ENCODE assay signal across 9 cellular contexts in the genomic region with DNA sequence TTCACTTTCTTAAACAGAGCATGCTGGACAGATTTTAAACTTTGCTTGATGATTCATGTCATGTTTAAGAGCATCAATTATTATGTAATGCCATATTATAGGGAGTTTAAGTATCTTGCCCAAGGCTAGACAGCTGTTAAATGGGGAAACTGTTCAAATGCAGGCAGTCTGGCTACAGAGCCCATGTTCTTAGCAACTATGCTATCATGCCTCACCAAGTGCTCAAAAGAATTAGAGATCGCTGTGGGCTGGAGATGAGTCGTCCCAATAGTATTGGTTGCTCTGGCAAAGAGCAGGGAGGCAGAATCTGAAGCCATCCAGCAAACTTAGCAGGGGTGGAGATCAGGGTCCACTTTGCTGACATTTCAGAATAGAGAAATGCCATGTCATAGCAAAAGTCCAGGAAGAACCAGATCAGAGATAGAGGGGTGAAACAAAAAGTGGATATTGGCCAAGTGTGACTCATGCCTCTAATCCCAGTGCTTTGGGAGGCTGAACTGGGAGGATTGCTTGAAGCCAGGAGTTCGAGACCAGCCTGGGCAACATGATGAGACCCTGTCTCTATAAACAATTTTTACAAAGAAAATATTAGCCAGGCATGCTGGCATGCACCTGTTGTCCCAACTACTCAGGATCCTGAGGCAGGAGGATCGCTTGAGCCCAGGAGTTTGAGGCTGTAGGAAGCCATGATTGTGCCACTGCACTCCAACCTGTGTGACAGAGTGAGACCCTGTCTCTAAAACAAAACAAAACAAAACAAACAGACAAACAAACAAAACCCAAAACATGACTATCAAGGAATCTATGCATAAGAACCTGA. TPM values are rescaled to one million over a fixed set of nuclear protein-coding genes. Genes with fewer than 3 reads are reported as not detected.
A peak's percentile ranks its signal among the peaks of the same experiment; 100 is the strongest.
DNase-seq lines count a peak whose midpoint lies in the region; ATAC-seq and TF ChIP-seq lines count a peak whose summit lies in the region.
"Had no signal": no experiment of that assay in that cellular context is flagged by ENCODE, and none has a peak within 500 bp of the region (broad histone marks: within the 10 kb centered on the region; RNA-seq: fewer than 3 reads in every experiment).

No MANE protein-coding gene starts in this region.

- H3K4me3 ChIP-seq in ACC112 (ENCODE audit: low read depth, low read length) (no peak overlapping the region), esophagus muscularis mucosa (no peak overlapping the region), H7 (ENCODE audit: insufficient read depth, low read depth, low read length) (no peak overlapping the region)

- no peaks in the 10 kb centered on the region for H3K36me3 ChIP-seq in ACC112 (ENCODE audit: insufficient read depth, low read length)
- H3K36me3 ChIP-seq in esophagus muscularis mucosa: no peaks in the 10 kb centered on the region
- H3K36me3 ChIP-seq in H7 (replicated peaks; ENCODE audit: control insufficient read depth, insufficient read depth, low read length): no peaks in the 10 kb centered on the region

- WGBS in esophagus muscularis mucosa: 75% methylated on average over 4 of the region's 4 CpGs

- H3K9me3 ChIP-seq in esophagus muscularis mucosa: peaks cover 0 to 11% (median 6%) of the 10 kb centered on the region in 4 donors

- H3K4me1 ChIP-seq in ACC112 (ENCODE audit: control insufficient read depth, insufficient read depth, low read length, unreplicated experiment) (peaks cover 5% of the 10 kb centered on the region), esophagus muscularis mucosa (peaks cover 0 to 6% (median 0%) of the 10 kb centered on the region in 4 donors)

- no peak overlapping the region for H2AFZ ChIP-seq in ACC112 (ENCODE audit: low read length, unreplicated experiment)

- intact Hi-C loops in esophagus muscularis mucosa (cut with DNase I): no loop called here

- peaks cover 27% of the 10 kb centered on the region for H3K27me3 ChIP-seq in ACC112 (ENCODE audit: insufficient read depth, low read length)
- H3K27me3 ChIP-seq in esophagus muscularis mucosa: no peaks in the 10 kb centered on the region
- no peaks in the 10 kb centered on the region for H3K27me3 ChIP-seq in H7 (ENCODE audit: control insufficient read depth, insufficient read depth, low read length)

- H3K27ac ChIP-seq in ACC112 (ENCODE audit: low read depth, low read length): peak overlapping the region; percentile 66
- H3K27ac ChIP-seq in esophagus muscularis mucosa (replicated peaks in 1 of 4): no peak overlapping the region

- no peak for TF ChIP-seq EP300 in esophagus muscularis mucosa (IDR thresholded peaks at IDR 0.05)

- no peak for ATAC-seq in HG02623 (IDR thresholded peaks at IDR 0.05; ENCODE audit: unreplicated experiment)

- no peak for TF ChIP-seq CTCF in esophagus muscularis mucosa (IDR thresholded peaks at IDR 0.05)

- DNase-seq in HS-27A (ENCODE audit: low read depth): peak; percentile 82
- DNase-seq in amniotic epithelial cell (ENCODE audit: low read depth): peak; percentile 96
- DNase-seq in kidney glomerular epithelial cell (lab: John Stamatoyannopoulos, UW): peak; percentile 95
- no peak for DNase-seq in esophagus muscularis mucosa (ENCODE audit: extremely low spot score)
- no peak for DNase-seq in NCI-H510A treated with DMSO at 0.1 percent for 48 hours (lab: John Stamatoyannopoulos, UW)
- DNase-seq in H7: no peak
- DNase-seq: DMS79 had no signal

- no peaks in the 10 kb centered on the region for H3K79me2 ChIP-seq in ACC112 (ENCODE audit: control insufficient read depth, insufficient read depth, low read length, unreplicated experiment)

- no peak for TF ChIP-seq POLR2A in esophagus muscularis mucosa (IDR thresholded peaks at IDR 0.05; ENCODE audit: low read depth)

RNA-seq across cellular contexts. Expression of a gene that starts 57.8 kb away (rescaled TPM):
- 1 to 10 TPM; 6.2 to 8.4 (median 8.1) TPM for total RNA-seq in esophagus muscularis mucosa
- 74.9 and 79.1 TPM in 2 replicates for total RNA-seq in H7 (2014; rRNA removed; shearing (Covaris generic))

Comparison
In these comparisons a context has a peak if more than half of its experiments do, and no peak if none do; other contexts are left out.
1. DNase-seq: peak in HS-27A (single experiment), amniotic epithelial cell (single experiment) and kidney glomerular epithelial cell (single experiment); none in esophagus muscularis mucosa (single experiment), NCI-H510A treated with DMSO at 0.1 percent for 48 hours (single experiment) and H7 (single experiment).